ENCODE assay signal across 15 cellular contexts in genomic region chr16:17382949-17383348, GRCh38.
A peak's percentile ranks its signal among the peaks of the same experiment; 100 is the strongest.
DNase-seq lines count a peak whose midpoint lies in the region; ATAC-seq and TF ChIP-seq lines count a peak whose summit lies in the region.
"Had no signal": no experiment of that assay in that cellular context is flagged by ENCODE, and none has a peak within 500 bp of the region (broad histone marks: within the 10 kb centered on the region; RNA-seq: fewer than 3 reads in every experiment).

No MANE protein-coding gene starts in this region.

- H3K9me3 ChIP-seq in BLaER1 treated with 17β-estradiol and CSF1 and Interleukin-3, amounts not matched to agents 10 nM and 100 nM (replicated peaks in 1 of 11), result no peaks in the 10 kb centered on the region
- no peaks in the 10 kb centered on the region for H3K9me3 ChIP-seq in naive thymus-derived CD4-positive, alpha-beta T cell (ENCODE audit: control insufficient read depth in 2 of 3, low read length in 3 of 3)
- H3K9me3 ChIP-seq: thoracic aorta had no signal

- H3K4me3 ChIP-seq in BLaER1 treated with 17β-estradiol and CSF1 and Interleukin-3, amounts not matched to agents 10 nM and 100 nM, result no peak overlapping the region
- H3K4me3 ChIP-seq in GM23338, result no peak overlapping the region
- H3K4me3 ChIP-seq in naive thymus-derived CD4-positive, alpha-beta T cell (ENCODE audit: low read length), result no peak overlapping the region
- H3K4me3 ChIP-seq: K562, thoracic aorta had no signal

- H3K9me3 Mint-ChIP-seq in GM23338, result no peaks in the 10 kb centered on the region
- no peaks in the 10 kb centered on the region for H3K9me3 Mint-ChIP-seq in central memory CD8-positive, alpha-beta T cell
- no peaks in the 10 kb centered on the region for H3K9me3 Mint-ChIP-seq in naive thymus-derived CD4-positive, alpha-beta T cell

- TF ChIP-seq CTCF in GM23338 (conservative IDR thresholded peaks at IDR 0.05; ENCODE audit: low read depth in 2 of 2), result no peak
- TF ChIP-seq CTCF in GM10266 (IDR thresholded peaks at IDR 0.05; ENCODE audit: control insufficient read depth, insufficient read depth, low read depth, missing control alignments), result no peak

- H4K20me1 ChIP-seq in BLaER1 treated with 17β-estradiol and CSF1 and Interleukin-3, amounts not matched to agents 10 nM and 100 nM, result peaks cover 0 to 96% (median 45%) of the 10 kb centered on the region in 11 experiments; a peak in 12 of 22 replicates
- no peaks in the 10 kb centered on the region for H4K20me1 ChIP-seq in GM23338 (replicated peaks; ENCODE audit: insufficient read depth)

- peaks cover 75% of the 10 kb centered on the region for H3K4me1 Mint-ChIP-seq in GM23338
- peaks cover 73% of the 10 kb centered on the region for H3K4me1 Mint-ChIP-seq in central memory CD8-positive, alpha-beta T cell
- H3K4me1 Mint-ChIP-seq in naive thymus-derived CD4-positive, alpha-beta T cell, result peaks cover 48 to 91% (median 81%) of the 10 kb centered on the region in 7 donors

- peak overlapping the region in 9 of 11 experiments; percentile 4 to 55 (median 32); a peak in 13 of 22 replicates for H3K27ac ChIP-seq in BLaER1 treated with 17β-estradiol and CSF1 and Interleukin-3, amounts not matched to agents 10 nM and 100 nM
- peak overlapping the region; percentile 89; the same call in 1 of the 2 replicates for H3K27ac ChIP-seq in GM23338 (ENCODE audit: low read depth)
- no peak overlapping the region for H3K27ac ChIP-seq in naive thymus-derived CD4-positive, alpha-beta T cell (ENCODE audit: low read depth, low read length)
- H3K27ac ChIP-seq: thoracic aorta had no signal

- no peaks in the 10 kb centered on the region for H3K36me3 Mint-ChIP-seq in GM23338 (ENCODE audit: low read depth)
- H3K36me3 Mint-ChIP-seq in central memory CD8-positive, alpha-beta T cell (ENCODE audit: insufficient read depth), result peaks cover 2% of the 10 kb centered on the region
- H3K36me3 Mint-ChIP-seq in naive thymus-derived CD4-positive, alpha-beta T cell, result peaks cover 0 to 26% (median 4%) of the 10 kb centered on the region in 5 donors

- H3K4me3 Mint-ChIP-seq in GM23338, result no peak overlapping the region
- peak overlapping the region; percentile 61 for H3K4me3 Mint-ChIP-seq in central memory CD8-positive, alpha-beta T cell
- peak overlapping the region; percentile 30 to 81 (median 59) for H3K4me3 Mint-ChIP-seq in naive thymus-derived CD4-positive, alpha-beta T cell

- no peak overlapping the region for H2AFZ ChIP-seq in GM23338

- DNase-seq in GM23338 (ENCODE audit: low spot score) (no peak), cortex of kidney (lab: John Stamatoyannopoulos, UW) (no peak), C1 segment of cervical spinal cord (lab: John Stamatoyannopoulos, UW) (no peak), GM10266 (ENCODE audit: extremely low spot score) (no peak), pons (ENCODE audit: low spot score) (no peak)
- DNase-seq in central memory CD8-positive, alpha-beta T cell (ENCODE audit: low spot score in 2 of 2), result no peak
- no peak for DNase-seq in naive thymus-derived CD4-positive, alpha-beta T cell
- DNase-seq: activated effector memory CD4-positive, alpha-beta T cell treated with anti-CD3 and anti-CD28 coated beads, Interleukin-2, amount 50 U/mL, for 16 hours; cerebellar nuclear complex; GF-D8; NCI-H1930; NCI-H748 treated with DMSO at 0.1 percent for 48 hours had no signal

- CTCF ChIA-PET in naive thymus-derived CD4-positive, alpha-beta T cell (lab: Charles Lee), result interaction anchor here (0.7 kb wide), 1 partner anchor 55 kb away, joined by 3 read pairs; no protein-coding TSS in a partner anchor

- H3K4me2 ChIP-seq in BLaER1 treated with 17β-estradiol and CSF1 and Interleukin-3, amounts not matched to agents 10 nM and 100 nM, result peak overlapping the region; percentile 62 to 91 (median 84)
- H3K4me2 ChIP-seq in GM23338, result peak overlapping the region; percentile 61; the same call in 1 of the 2 replicates

- peaks cover 71 to 98% (median 94%) of the 10 kb centered on the region in 10 experiments for H3K4me1 ChIP-seq in BLaER1 treated with 17β-estradiol and CSF1 and Interleukin-3, amounts not matched to agents 10 nM and 100 nM
- peaks cover 80% of the 10 kb centered on the region for H3K4me1 ChIP-seq in GM23338 (ENCODE audit: insufficient read depth)
- H3K4me1 ChIP-seq in naive thymus-derived CD4-positive, alpha-beta T cell (ENCODE audit: control insufficient read depth in 2 of 2, insufficient read depth in 2 of 2, low read length in 2 of 2), result peaks cover 18 to 40% of the 10 kb centered on the region in 2 donors

- peaks cover 5% of the 10 kb centered on the region for H3K27me3 Mint-ChIP-seq in GM23338 (ENCODE audit: insufficient read depth, low read depth, poor library complexity)
- H3K27me3 Mint-ChIP-seq in central memory CD8-positive, alpha-beta T cell, result no peaks in the 10 kb centered on the region
- no peaks in the 10 kb centered on the region for H3K27me3 Mint-ChIP-seq in naive thymus-derived CD4-positive, alpha-beta T cell

- intact Hi-C loops in naive thymus-derived CD4-positive, alpha-beta T cell (cut with micrococcal nuclease), result loop anchor here in 1 of 2 donors (5.0 kb wide), 1 partner anchor 36 kb away; no protein-coding TSS in a partner anchor

- peaks cover 0 to 10% (median 0%) of the 10 kb centered on the region in 11 experiments; a peak in 3 of 22 replicates for H3K36me3 ChIP-seq in BLaER1 treated with 17β-estradiol and CSF1 and Interleukin-3, amounts not matched to agents 10 nM and 100 nM
- no peaks in the 10 kb centered on the region for H3K36me3 ChIP-seq in GM23338 (ENCODE audit: insufficient read depth)
- no peaks in the 10 kb centered on the region for H3K36me3 ChIP-seq in naive thymus-derived CD4-positive, alpha-beta T cell (ENCODE audit: control insufficient read depth in 2 of 3, insufficient read depth in 3 of 3, low read length in 3 of 3)
- H3K36me3 ChIP-seq: thoracic aorta had no signal

- peak overlapping the region in 5 of 11 experiments; percentile 18 to 35 (median 32); a peak in 3 of 22 replicates for H3K9ac ChIP-seq in BLaER1 treated with 17β-estradiol and CSF1 and Interleukin-3, amounts not matched to agents 10 nM and 100 nM

- 0 out of 2 replicates have a peak, but pooled peaks cover 3% of the 10 kb centered on the region for H3F3A ChIP-seq in GM23338 (replicated peaks; ENCODE audit: low read depth)

- peak overlapping the region; percentile 25 for H3K27ac Mint-ChIP-seq in GM23338
- peak overlapping the region; percentile 37 for H3K27ac Mint-ChIP-seq in central memory CD8-positive, alpha-beta T cell (ENCODE audit: low read depth)
- H3K27ac Mint-ChIP-seq in naive thymus-derived CD4-positive, alpha-beta T cell, result peak overlapping the region in 7 of 9 donors; percentile 29 to 86 (median 71)

- H3K79me2 ChIP-seq in GM23338 (replicated peaks; ENCODE audit: insufficient read depth), result peaks cover 64% of the 10 kb centered on the region

- H3K27me3 ChIP-seq in BLaER1 treated with 17β-estradiol and CSF1 and Interleukin-3, amounts not matched to agents 10 nM and 100 nM, result no peaks in the 10 kb centered on the region
- no peaks in the 10 kb centered on the region for H3K27me3 ChIP-seq in GM23338 (ENCODE audit: insufficient read depth)
- no peaks in the 10 kb centered on the region for H3K27me3 ChIP-seq in naive thymus-derived CD4-positive, alpha-beta T cell (ENCODE audit: control insufficient read depth in 2 of 2, insufficient read depth in 2 of 2, low read length in 2 of 2)

- POLR2A ChIA-PET in naive thymus-derived CD4-positive, alpha-beta T cell (lab: Charles Lee), result interaction anchor here (0.9 to 3.0 kb wide), 3 partner anchors 8 to 12 kb away, joined by 3 to 14 read pairs (median 4); no protein-coding TSS in a partner anchor

- no peak for ATAC-seq in GM23338
- ATAC-seq in central memory CD8-positive, alpha-beta T cell (replicated peaks; ENCODE audit: extremely low read depth, poor library complexity, severe bottlenecking), result peak; percentile 60
- peak; percentile 28 for ATAC-seq in naive thymus-derived CD4-positive, alpha-beta T cell
- ATAC-seq: K562 had no signal

- no peaks in the 10 kb centered on the region for H3K9me2 ChIP-seq in GM23338 (ENCODE audit: insufficient read depth)

TF ChIP-seq in GM23338, 12 proteins besides CTCF, POLR2A, EP300 and RAD21 (continues in another document):
- TF ChIP-seq EZH2 (IDR thresholded peaks at IDR 0.05; ENCODE audit: low read depth, unreplicated experiment), result no peak
- TF ChIP-seq STAT1 (IDR thresholded peaks at IDR 0.05; ENCODE audit: unreplicated experiment), result no peak
- no peak for TF ChIP-seq ZNF331 (CRISPR knock-in tag; IDR thresholded peaks at IDR 0.05; ENCODE audit: low read depth)
- no peak for TF ChIP-seq NANOG (IDR thresholded peaks at IDR 0.05; ENCODE audit: borderline replicate concordance)
- TF ChIP-seq CREB1 (CRISPR knock-in tag; IDR thresholded peaks at IDR 0.05; ENCODE audit: low read depth), result no peak
- TF ChIP-seq ZNF114 (CRISPR knock-in tag; IDR thresholded peaks at IDR 0.05), result no peak
- TF ChIP-seq EZH2phosphoT487 (IDR thresholded peaks at IDR 0.05; ENCODE audit: unreplicated experiment), result no peak
- TF ChIP-seq REST (IDR thresholded peaks at IDR 0.05; ENCODE audit: unreplicated experiment), result no peak
- no peak for TF ChIP-seq POLR2AphosphoS5 (IDR thresholded peaks at IDR 0.05; ENCODE audit: low read depth)
